In genomic region chr20:58155148-58155925, GRCh38 we compare ENCODE assay signal across 32 cellular contexts.
DNase-seq lines count a peak whose midpoint lies in the region; ATAC-seq, FAIRE-seq and TF ChIP-seq lines count a peak whose summit lies in the region.
"Had no signal": no experiment of that assay in that cellular context is flagged by ENCODE, and none has a peak within 500 bp of the region (broad histone marks: within the 10 kb centered on the region; RNA-seq: fewer than 3 reads in every experiment).

No MANE protein-coding gene starts in this region.

- H3K36me3 Mint-ChIP-seq in Calu3 (ENCODE audit: insufficient read depth, unreplicated experiment), result peaks cover 10% of the 10 kb centered on the region
- H3K36me3 Mint-ChIP-seq: naive thymus-derived CD8-positive, alpha-beta T cell; stimulated activated memory B cell treated with anti-CD40 and anti-IgM and Interleukin-4, amounts not matched to agents 10 μg/mL and 1 μg/mL and 100 μg/mL, for 72 hours; type B pancreatic cell had no signal

- no peak overlapping the region for H2BK12ac ChIP-seq in H1 (ENCODE audit: low read depth, low read length)

- BruUV-seq in Calu3 (replicated peaks; lab: Mats Ljungman, UMichigan), result no TSS peak

- no peak overlapping the region for H3K27ac Mint-ChIP-seq in Calu3 (ENCODE audit: unreplicated experiment)
- H3K27ac Mint-ChIP-seq: activated T-cell treated with anti-CD3 and anti-CD28 coated beads, Interleukin-2, amount 50 U/mL, for 72 hours; dendritic cell treated with granulocyte-macrophage colony-stimulating factor and Interleukin-4, amounts not matched to agents 40 ng/mL and 50 ng/mL, for 4 days; naive thymus-derived CD8-positive, alpha-beta T cell; stimulated activated memory B cell treated with anti-CD40 and anti-IgM and Interleukin-4, amounts not matched to agents 10 μg/mL and 1 μg/mL and 100 μg/mL, for 72 hours; type B pancreatic cell had no signal

- H3K4me3 Mint-ChIP-seq in Calu3 (ENCODE audit: low read depth, unreplicated experiment), result no peak overlapping the region
- H3K4me3 Mint-ChIP-seq: activated T-cell treated with anti-CD3 and anti-CD28 coated beads, Interleukin-2, amount 50 U/mL, for 72 hours; dendritic cell treated with granulocyte-macrophage colony-stimulating factor and Interleukin-4, amounts not matched to agents 40 ng/mL and 50 ng/mL, for 4 days; naive thymus-derived CD8-positive, alpha-beta T cell; stimulated activated memory B cell treated with anti-CD40 and anti-IgM and Interleukin-4, amounts not matched to agents 10 μg/mL and 1 μg/mL and 100 μg/mL, for 72 hours; type B pancreatic cell had no signal

- peaks cover 0 to 4% (median 0%) of the 10 kb centered on the region in 4 experiments; a peak in 2 of 7 replicates for H3K27me3 ChIP-seq in H1 (replicated peaks in 1 of 4; ENCODE audit: control insufficient read depth in 3 of 4, extremely low read depth in 1 of 4, insufficient read depth in 3 of 4, low read length in 3 of 4)
- H3K27me3 ChIP-seq in right lobe of liver, result no peaks in the 10 kb centered on the region
- H3K27me3 ChIP-seq: BE2C had no signal

- no peak overlapping the region for H2BK120ac ChIP-seq in H1 (replicated peaks; ENCODE audit: low read depth, low read length)

- no peak for TF ChIP-seq EP300 in H1 (IDR thresholded peaks at IDR 0.05; ENCODE audit: borderline replicate concordance in 1 of 2, low read depth in 2 of 2, low read length in 2 of 2)

- H2AFZ ChIP-seq in H1 (ENCODE audit: low read length), result no peak overlapping the region

- H3K79me2 ChIP-seq in H1 (ENCODE audit: control insufficient read depth in 1 of 2, insufficient read depth in 2 of 2, low read length in 2 of 2), result no peaks in the 10 kb centered on the region

- WGBS in H1 (ENCODE audit: extremely low coverage in 1 of 2, insufficient coverage in 1 of 2, insufficient read length in 1 of 2, insufficient replicate concordance in 2 of 2, low coverage in 1 of 2, low lambda C conversion rate in 2 of 2, missing lambda C conversion rate in 1 of 2), 2 experiments, result 73% methylated on average over 13 of the region's 13 CpGs; no CpG with 5 or more reads in 1 of the 2 experiments
- 42% methylated on average over 12 of the region's 13 CpGs for WGBS in right lobe of liver (ENCODE audit: insufficient coverage, low coverage, low lambda C conversion rate, missing lambda C conversion rate)

- H3K56ac ChIP-seq in H1 (replicated peaks; ENCODE audit: insufficient read length, low read depth, low read length), result no peak overlapping the region

- POLR2A ChIA-PET in H1 (lab: Charles Lee; ENCODE audit: partially characterized antibody), result no interaction called here

- TF ChIP-seq POLR2A in H1 (IDR thresholded peaks at IDR 0.05; ENCODE audit: control extremely low read depth in 1 of 2, low read depth in 2 of 2, low read length in 2 of 2) (no peak), right lobe of liver (IDR thresholded peaks at IDR 0.05) (no peak)

- H3K9me3 ChIP-seq in H1 (ENCODE audit: insufficient read depth in 2 of 2, low read depth in 1 of 2, low read length in 1 of 2) (no peaks in the 10 kb centered on the region), right lobe of liver (no peaks in the 10 kb centered on the region)
- H3K9me3 ChIP-seq: BE2C, esophagus muscularis mucosa had no signal

- H3K4me3 ChIP-seq in GM12865 (ENCODE audit: low read depth, low read length) (no peak overlapping the region), H1 (ENCODE audit: extremely low read depth in 1 of 4, insufficient read depth in 2 of 4, low read depth in 3 of 4, low read length in 4 of 4) (no peak overlapping the region), right lobe of liver (no peak overlapping the region)
- H3K4me3 ChIP-seq: esophagus muscularis mucosa, lung had no signal

- H3K14ac ChIP-seq in H1 (ENCODE audit: insufficient read length), result no peak overlapping the region

- H2BK5ac ChIP-seq in H1 (ENCODE audit: low read depth, low read length), result no peak overlapping the region

- H3K4me2 ChIP-seq in H1 (ENCODE audit: insufficient read depth in 1 of 2, low read depth in 2 of 2, low read length in 2 of 2), result no peak overlapping the region

- H4K8ac ChIP-seq in H1 (ENCODE audit: extremely low read depth, insufficient read depth, low read length), result no peak overlapping the region

- H3K27ac ChIP-seq in H1 (ENCODE audit: low read depth, low read length) (no peak overlapping the region), right lobe of liver (no peak overlapping the region)
- H3K27ac ChIP-seq: esophagus muscularis mucosa, HL-60 had no signal

- H4K91ac ChIP-seq in H1 (replicated peaks; ENCODE audit: insufficient read length, low read length), result no peak overlapping the region

- H3K36me3 ChIP-seq in H1 (ENCODE audit: control insufficient read depth in 2 of 4, insufficient read depth in 4 of 4, low read length in 3 of 4) (no peaks in the 10 kb centered on the region), right lobe of liver (no peaks in the 10 kb centered on the region)
- H3K36me3 ChIP-seq: BE2C, esophagus muscularis mucosa had no signal

- peaks cover 5% of the 10 kb centered on the region for H3K4me1 Mint-ChIP-seq in Calu3 (ENCODE audit: low read depth, unreplicated experiment)
- H3K4me1 Mint-ChIP-seq: stimulated activated memory B cell treated with anti-CD40 and anti-IgM and Interleukin-4, amounts not matched to agents 10 μg/mL and 1 μg/mL and 100 μg/mL, for 72 hours had no signal

- H3K4me1 ChIP-seq in H1 (replicated peaks in 1 of 4; ENCODE audit: control insufficient read depth in 3 of 4, insufficient read depth in 4 of 4, low read length in 3 of 4), result peaks cover 0 to 3% (median 0%) of the 10 kb centered on the region in 4 experiments; a peak in 3 of 7 replicates
- H3K4me1 ChIP-seq in right lobe of liver, result no peaks in the 10 kb centered on the region
- H3K4me1 ChIP-seq: esophagus muscularis mucosa had no signal

- peak; percentile 51 for FAIRE-seq in HTR-8/SVneo (lab: Jason Lieb, UNC)
- no peak for FAIRE-seq in H1 (lab: Jason Lieb, UNC)
- FAIRE-seq: G401.6, GM18507, GM19239, H54, keratinocyte had no signal

- CTCF ChIA-PET in H1 (lab: Charles Lee; ENCODE audit: partially characterized antibody) (interaction anchor here (0.9 to 2.5 kb wide), 13 partner anchors 10 to 534 kb away, joined by 3 to 11 read pairs (median 5); no protein-coding TSS in a partner anchor), Calu3 (lab: Charles Lee) (interaction anchor here (1.7 kb wide), 1 partner anchor 15 kb away, joined by 4 read pairs; no protein-coding TSS in a partner anchor)

- H3K23ac ChIP-seq in H1 (ENCODE audit: insufficient read length), result no peak overlapping the region

- no peak for DNase-seq in GM12865 (ENCODE audit: low read depth)
- DNase-seq in HTR-8/SVneo (ENCODE audit: insufficient read length, low spot score), result no peak
- DNase-seq in H1 (ENCODE audit: low read depth in 1 of 2, low spot score in 2 of 2), result no peak
- peak in 2 of 3 donors; percentile 42 to 51 for DNase-seq in right lobe of liver
- DNase-seq in T-helper 9 cell, result no peak
- no peak for DNase-seq in T1000 (lab: John Stamatoyannopoulos, UW)
- no peak for DNase-seq in Calu3
- DNase-seq: activated CD4-positive, alpha-beta T cell treated with anti-CD3 and anti-CD28 coated beads, Interleukin-2, amount 50 U/mL, for 4 hours; activated CD4-positive, CD25-positive, alpha-beta regulatory T cell; activated naive CD4-positive, alpha-beta T cell; activated T-cell treated with anti-CD3 and anti-CD28 coated beads, Interleukin-2, amount 50 U/mL, for 72 hours; BE2C; foreskin fibroblast; head of caudate nucleus; Karpas-422; naive thymus-derived CD8-positive, alpha-beta T cell; NCI-H1436 treated with DMSO at 0.1 percent for 48 hours; NCI-H2081 treated with DMSO at 0.1 percent for 48 hours; NCI-H226; NCI-H526 treated with DMSO at 0.1 percent for 48 hours had no signal

- peaks cover 3% of the 10 kb centered on the region; the same call in 1 of the 2 replicates for H3K23me2 ChIP-seq in H1 (ENCODE audit: low read depth, low read length)

- H4K5ac ChIP-seq in H1 (ENCODE audit: insufficient read length, low read depth, low read length), result no peak overlapping the region

- TF ChIP-seq CTCF in GM12865 (IDR thresholded peaks at IDR 0.05; ENCODE audit: insufficient read depth, low read depth, low read length, missing control alignments) (peak; percentile 4), H1 (IDR thresholded peaks at IDR 0.05; ENCODE audit: control extremely low read depth in 1 of 3, insufficient read depth in 1 of 3, low read depth in 1 of 3, low read length in 3 of 3) (peak; percentile 27 to 63 (median 39); a peak in 3 of 4 replicates), right lobe of liver (IDR thresholded peaks at IDR 0.05) (no peak), Calu3 (IDR thresholded peaks at IDR 0.05; ENCODE audit: unreplicated experiment) (no peak)

- no peak overlapping the region for H3K9ac ChIP-seq in H1 (replicated peaks in 1 of 4; ENCODE audit: extremely low read depth in 1 of 4, low read depth in 3 of 4, low read length in 3 of 4)

- 0 out of 2 replicates have a peak overlapping the region, but pooled peaks have one; percentile 39 for H2AK5ac ChIP-seq in H1 (ENCODE audit: low read depth, low read length)

- no peak overlapping the region for H3K18ac ChIP-seq in H1 (ENCODE audit: extremely low read depth, low read length)

- no peaks in the 10 kb centered on the region for H3K79me1 ChIP-seq in H1 (ENCODE audit: low read depth, low read length)

- TF ChIP-seq RAD21 in H1 (IDR thresholded peaks at IDR 0.05 in 1 of 2, conservative IDR thresholded peaks at IDR 0.05 in 1 of 2; ENCODE audit: low read depth in 2 of 2, low read length in 2 of 2), result peak; percentile 33 to 36

- intact Hi-C loops in right lobe of liver (cut with DNase I) (no loop called here), Calu3 (cut with micrococcal nuclease; ENCODE audit: unreplicated experiment) (no loop called here)

- no peak overlapping the region for H2BK20ac ChIP-seq in H1 (ENCODE audit: low read length)

- ATAC-seq in right lobe of liver (peak in 1 of 4 donors; percentile 61), HG03342 (IDR thresholded peaks at IDR 0.05; ENCODE audit: unreplicated experiment) (no peak)
- ATAC-seq: activated T-cell treated with anti-CD3 and anti-CD28 coated beads, Interleukin-2, amount 50 U/mL, for 72 hours; naive thymus-derived CD8-positive, alpha-beta T cell; stimulated activated memory B cell treated with anti-CD40 and anti-IgM and Interleukin-4, amounts not matched to agents 10 μg/mL and 1 μg/mL and 100 μg/mL, for 72 hours had no signal

- H3K4ac ChIP-seq in H1 (replicated peaks; ENCODE audit: insufficient read length, low read depth, low read length), result no peak overlapping the region

- H4K20me1 ChIP-seq in H1 (replicated peaks in 1 of 2; ENCODE audit: control insufficient read depth in 1 of 2, insufficient read depth in 2 of 2, low read length in 2 of 2), result no peaks in the 10 kb centered on the region

- no peaks in the 10 kb centered on the region for H3K27me3 Mint-ChIP-seq in Calu3 (ENCODE audit: unreplicated experiment)

- no peak overlapping the region for H2BK15ac ChIP-seq in H1 (ENCODE audit: low read length)

- no peaks in the 10 kb centered on the region for H3K9me3 Mint-ChIP-seq in Calu3 (ENCODE audit: low read depth, unreplicated experiment)
- H3K9me3 Mint-ChIP-seq: activated T-cell treated with anti-CD3 and anti-CD28 coated beads, Interleukin-2, amount 50 U/mL, for 72 hours; dendritic cell treated with granulocyte-macrophage colony-stimulating factor and Interleukin-4, amounts not matched to agents 40 ng/mL and 50 ng/mL, for 4 days; naive thymus-derived CD8-positive, alpha-beta T cell; stimulated activated memory B cell treated with anti-CD40 and anti-IgM and Interleukin-4, amounts not matched to agents 10 μg/mL and 1 μg/mL and 100 μg/mL, for 72 hours; type B pancreatic cell had no signal

Comparison
In these comparisons a context has a peak if more than half of its experiments do, and no peak if none do; other contexts are left out.
1. DNase-seq: peak in right lobe of liver (2 of 3); none in GM12865 (single experiment), HTR-8/SVneo (single experiment), H1 (0 of 2), T-helper 9 cell (single experiment), T1000 (single experiment) and Calu3 (single experiment).
2. CTCF ChIP-seq: peak in GM12865 (single experiment) and H1 (3 of 3); none in right lobe of liver (0 of 4) and Calu3 (single experiment).